ENCODE assay signal across 8 cellular contexts in genomic region chr20:4026093-4026601, GRCh38. TPM values are rescaled to one million over a fixed set of nuclear protein-coding genes. Genes with fewer than 3 reads are reported as not detected.
DNase-seq lines count a peak whose midpoint lies in the region; ATAC-seq and TF ChIP-seq lines count a peak whose summit lies in the region.
"Had no signal": no experiment of that assay in that cellular context is flagged by ENCODE, and none has a peak within 500 bp of the region (broad histone marks: within the 10 kb centered on the region; RNA-seq: fewer than 3 reads in every experiment).

No MANE protein-coding gene starts in this region.

- no peaks in the 10 kb centered on the region for H3K36me3 Mint-ChIP-seq in naive thymus-derived CD8-positive, alpha-beta T cell

- peaks cover 0 to 8% (median 0%) of the 10 kb centered on the region in 9 donors for H3K9me3 Mint-ChIP-seq in naive thymus-derived CD8-positive, alpha-beta T cell

- H3K4me2 ChIP-seq in skeletal muscle satellite cell (ENCODE audit: low read length), result peak overlapping the region; percentile 57

- peaks cover 33% of the 10 kb centered on the region for H3K4me1 ChIP-seq in skeletal muscle satellite cell (ENCODE audit: control insufficient read depth, insufficient read depth, low read length)

- H3K27me3 ChIP-seq in skeletal muscle satellite cell (ENCODE audit: control insufficient read depth, insufficient read depth, low read length), result no peaks in the 10 kb centered on the region

- peak; percentile 53 for TF ChIP-seq CTCF in HFF-Myc (IDR thresholded peaks at IDR 0.05; ENCODE audit: low read depth, low read length, missing control alignments)

- intact Hi-C loops in head of caudate nucleus (cut with DNase I), result no loop called here

- peak; percentile 74 for ATAC-seq in SK-N-SH treated with all-trans-retinoic acid at 6 μM for 48 hours
- ATAC-seq in naive thymus-derived CD8-positive, alpha-beta T cell, result no peak

- DNase-seq in HFF-Myc (ENCODE audit: extremely low read depth, low read depth), result peak; percentile 78
- peak in 24 of 42 donors; percentile 26 to 80 (median 46) for DNase-seq in head of caudate nucleus
- no peak for DNase-seq in NCI-H1436 treated with DMSO at 0.1 percent for 48 hours (lab: John Stamatoyannopoulos, UW)
- no peak for DNase-seq in T-helper 9 cell
- no peak for DNase-seq in naive thymus-derived CD8-positive, alpha-beta T cell
- DNase-seq: activated effector memory CD4-positive, alpha-beta T cell treated with Interleukin-2 at 50 U/mL for 16 hours had no signal

- H3K9ac ChIP-seq in skeletal muscle satellite cell (ENCODE audit: low read depth, low read length), result peak overlapping the region; percentile 1

- peaks cover 0 to 19% (median 3%) of the 10 kb centered on the region in 5 donors for H3K27me3 Mint-ChIP-seq in naive thymus-derived CD8-positive, alpha-beta T cell

- H3K4me3 ChIP-seq in HFF-Myc (replicated peaks; ENCODE audit: low read depth, low read length) (no peak overlapping the region), skeletal muscle satellite cell (ENCODE audit: low read length) (peak overlapping the region; percentile 19)

- no peaks in the 10 kb centered on the region for H3K36me3 ChIP-seq in skeletal muscle satellite cell (ENCODE audit: insufficient read depth, low read length)

- peaks cover 0 to 6% (median under 1%) of the 10 kb centered on the region in 4 donors for H3K4me1 Mint-ChIP-seq in naive thymus-derived CD8-positive, alpha-beta T cell

- no peak overlapping the region for H3K4me3 Mint-ChIP-seq in naive thymus-derived CD8-positive, alpha-beta T cell

- POLR2A ChIA-PET in naive thymus-derived CD8-positive, alpha-beta T cell (lab: Charles Lee), result interaction anchor here (1.6 kb wide), 1 partner anchor 8 kb away, joined by 3 read pairs; no protein-coding TSS in a partner anchor

- no peaks in the 10 kb centered on the region for H3K9me3 ChIP-seq in skeletal muscle satellite cell (replicated peaks; ENCODE audit: low read length)

- H3K27ac Mint-ChIP-seq in naive thymus-derived CD8-positive, alpha-beta T cell, result peak overlapping the region in 2 of 10 donors; percentile 15 to 24

TF ChIP-seq in SK-N-SH treated with all-trans-retinoic acid at 6 μM for 48 hours, 23 proteins besides CTCF, POLR2A, EP300 and RAD21:
- no peak for TF ChIP-seq CSRNP3 (CRISPR knock-in tag; IDR thresholded peaks at IDR 0.05)
- TF ChIP-seq ESRRG (CRISPR knock-in tag; IDR thresholded peaks at IDR 0.05), result no peak
- TF ChIP-seq TCF4 (CRISPR knock-in tag; IDR thresholded peaks at IDR 0.05; ENCODE audit: borderline replicate concordance), result no peak
- no peak for TF ChIP-seq ISL1 (CRISPR knock-in tag; IDR thresholded peaks at IDR 0.05)
- no peak for TF ChIP-seq ZFP30 (CRISPR knock-in tag; IDR thresholded peaks at IDR 0.05)
- no peak for TF ChIP-seq PATZ1 (CRISPR knock-in tag; IDR thresholded peaks at IDR 0.05; ENCODE audit: borderline replicate concordance)
- no peak for TF ChIP-seq OSR1 (CRISPR knock-in tag; IDR thresholded peaks at IDR 0.05)
- no peak for TF ChIP-seq ZC3H10 (CRISPR knock-in tag; IDR thresholded peaks at IDR 0.05)
- no peak for TF ChIP-seq POU6F1 (CRISPR knock-in tag; IDR thresholded peaks at IDR 0.05; ENCODE audit: borderline replicate concordance, low read depth)
- no peak for TF ChIP-seq ZNF70 (CRISPR knock-in tag; IDR thresholded peaks at IDR 0.05)
- TF ChIP-seq ZNF565 (CRISPR knock-in tag; conservative IDR thresholded peaks at IDR 0.05; ENCODE audit: low read depth), result no peak
- no peak for TF ChIP-seq PPARA (CRISPR knock-in tag; IDR thresholded peaks at IDR 0.05; ENCODE audit: borderline replicate concordance)

RNA-seq across cellular contexts. Expression of gene RNF24, which starts 10.8 kb away (rescaled TPM):
- total RNA-seq in skeletal muscle satellite cell (2012; rRNA removed), result 20.3 and 25.3 TPM in 2 replicates
- 10 to 100 TPM; 18.0 to 19.9 TPM for total RNA-seq in naive thymus-derived CD8-positive, alpha-beta T cell
- 10 to 100 TPM in 2 of 3 donors, 1 to 10 TPM in 1; 6.4 to 13.3 (median 10.1) TPM for polyA plus RNA-seq in naive thymus-derived CD8-positive, alpha-beta T cell

Comparison
In these comparisons a context has a peak if more than half of its experiments do, and no peak if none do; other contexts are left out.
1. DNase-seq: peak in HFF-Myc (single experiment) and head of caudate nucleus (24 of 42); none in NCI-H1436 treated with DMSO at 0.1 percent for 48 hours (single experiment), T-helper 9 cell (single experiment) and naive thymus-derived CD8-positive, alpha-beta T cell (0 of 10).